16 cellular contexts compared by ENCODE assay signal in the genomic region with DNA sequence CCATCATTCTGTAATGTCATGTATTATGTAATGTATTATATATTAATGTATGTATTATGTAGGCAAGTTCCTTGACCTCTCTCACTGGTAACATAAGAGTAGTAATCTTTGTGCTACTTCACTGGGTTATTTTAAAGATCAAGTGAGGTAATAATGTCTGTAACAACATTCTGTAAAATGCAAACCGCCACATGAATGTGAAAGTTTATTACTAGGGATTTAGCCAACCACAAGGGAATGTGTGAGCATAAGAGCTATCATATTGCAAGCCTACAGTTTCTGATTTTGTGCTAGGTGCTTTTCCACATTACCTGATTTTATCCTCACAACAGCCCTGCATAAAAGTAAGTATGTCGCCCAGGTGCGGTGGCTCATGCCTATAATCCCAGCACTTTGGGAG. TPM values are rescaled to one million over a fixed set of nuclear protein-coding genes. Genes with fewer than 3 reads are reported as not detected.
"Had no signal": no experiment of that assay in that cellular context is flagged by ENCODE, and none has a peak within 500 bp of the region (broad histone marks: within the 10 kb centered on the region; RNA-seq: fewer than 3 reads in every experiment).

No MANE protein-coding gene starts in this region.

RNA-seq across cellular contexts. Expression of gene RHD, which starts 52.1 kb away (rescaled TPM):
- total RNA-seq: naive thymus-derived CD8-positive, alpha-beta T cell; natural killer cell treated with Interleukin-12 subunit alpha and Interleukin-12 subunit beta and Interleukin-15 and Interleukin-18, amount 100 ng/mL, for 72 hours; omental fat pad; osteoblast; osteocyte; ovary; pancreas; posterior vena cava; progenitor cell of endocrine pancreas; prostate gland; pulmonary artery endothelial cell; renal cortical epithelial cell; smooth muscle cell had no signal
- polyA plus RNA-seq: neural cell, ovary, pancreas, sigmoid colon, small intestine, smooth muscle cell had no signal
